Comparison of ENCODE assay signal across 22 cellular contexts in the genomic region with DNA sequence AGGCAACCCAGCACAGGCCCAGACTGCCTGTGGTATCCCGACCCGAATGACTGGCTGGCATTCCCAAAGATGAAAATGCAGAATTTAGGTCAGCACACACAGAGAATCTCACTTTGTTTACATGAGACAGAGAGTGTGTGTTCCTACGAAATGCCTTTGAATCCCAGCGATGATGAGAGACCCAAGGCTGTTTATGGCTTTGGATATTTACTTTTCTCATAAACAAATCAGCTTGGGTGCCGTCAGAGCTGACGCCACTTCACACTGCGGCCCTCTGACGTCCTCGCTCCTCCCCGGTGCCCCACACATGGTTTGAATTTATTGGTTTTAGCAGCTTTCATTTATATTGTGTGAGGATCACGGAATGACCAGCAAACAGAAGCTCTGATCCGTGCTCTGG. TPM values are rescaled to one million over a fixed set of nuclear protein-coding genes. Genes with fewer than 3 reads are reported as not detected.
"Had no signal": no experiment of that assay in that cellular context is flagged by ENCODE, and none has a peak within 500 bp of the region (broad histone marks: within the 10 kb centered on the region; RNA-seq: fewer than 3 reads in every experiment).

No MANE protein-coding gene starts in this region.

- ATAC-seq: body of pancreas; gastroesophageal sphincter; heart left ventricle; natural killer cell; pancreas; stimulated activated memory B cell treated with anti-CD40 and anti-IgM and Interleukin-4, amounts not matched to agents 10 μg/mL and 1 μg/mL and 100 μg/mL, for 72 hours; upper lobe of right lung had no signal

- H3K27me3 ChIP-seq: body of pancreas, gastroesophageal sphincter, pancreas, testis had no signal

- DNase-seq: activated CD4-positive, alpha-beta T cell treated with anti-CD3 and anti-CD28 coated beads, Interleukin-2, amount 50 U/mL, for 4 hours; body of pancreas; dorsolateral prefrontal cortex; endodermal cell; heart left ventricle; immature natural killer cell; natural killer cell; pancreas; sigmoid colon; spleen; stimulated activated CD4-positive, alpha-beta T cell treated with anti-CD3 and anti-CD28 coated beads, Interleukin-4, amount 100 ng/mL, for 4 hours; SW 1271; T-helper 2 cell; testis; upper lobe of right lung; WERI-Rb-1 had no signal

- H3K27ac Mint-ChIP-seq: activated naive CD8-positive, alpha-beta T cell; activated T-helper 1 cell treated with anti-CD3 and anti-CD28 coated beads, Interleukin-12 subunit alpha, Interleukin-12 subunit beta, Interleukin-2, Interleukin-4 antibody, amounts not matched to agents 30 ng/mL and 10 ng/mL and 1 ng/mL, durations not matched to agents 14 hours and 24 hours and 36 hours; endodermal cell; immature natural killer cell; memory B cell; natural killer cell; stimulated activated memory B cell treated with anti-CD40 and anti-IgM and Interleukin-4, amounts not matched to agents 10 μg/mL and 1 μg/mL and 100 μg/mL, for 72 hours had no signal

- H3K9me3 Mint-ChIP-seq: activated T-helper 1 cell treated with anti-CD3 and anti-CD28 coated beads, Interleukin-12 subunit alpha, Interleukin-12 subunit beta, Interleukin-2, Interleukin-4 antibody, amounts not matched to agents 30 ng/mL and 10 ng/mL and 1 ng/mL, durations not matched to agents 14 hours and 24 hours and 36 hours; endodermal cell; immature natural killer cell; memory B cell; natural killer cell; stimulated activated memory B cell treated with anti-CD40 and anti-IgM and Interleukin-4, amounts not matched to agents 10 μg/mL and 1 μg/mL and 100 μg/mL, for 72 hours had no signal

- H3K27ac ChIP-seq: body of pancreas, dorsolateral prefrontal cortex, epithelial cell of prostate, gastroesophageal sphincter, heart left ventricle, pancreas, spleen, testis, upper lobe of right lung, WERI-Rb-1 had no signal

- H3K36me3 Mint-ChIP-seq: activated naive CD8-positive, alpha-beta T cell; immature natural killer cell; memory B cell; natural killer cell; stimulated activated memory B cell treated with anti-CD40 and anti-IgM and Interleukin-4, amounts not matched to agents 10 μg/mL and 1 μg/mL and 100 μg/mL, for 72 hours had no signal

- H3K9me3 ChIP-seq: body of pancreas, gastroesophageal sphincter, heart left ventricle, pancreas, sigmoid colon, spleen, testis, upper lobe of right lung had no signal

- H3K4me1 Mint-ChIP-seq: immature natural killer cell; memory B cell; natural killer cell; stimulated activated memory B cell treated with anti-CD40 and anti-IgM and Interleukin-4, amounts not matched to agents 10 μg/mL and 1 μg/mL and 100 μg/mL, for 72 hours had no signal

- H3K4me3 ChIP-seq: body of pancreas, dorsolateral prefrontal cortex, gastroesophageal sphincter, heart left ventricle, pancreas, sigmoid colon, spleen, testis, upper lobe of right lung had no signal

- H3K36me3 ChIP-seq: gastroesophageal sphincter, heart left ventricle, pancreas, sigmoid colon, spleen, upper lobe of right lung, WERI-Rb-1 had no signal

- H3K4me1 ChIP-seq: body of pancreas, heart left ventricle, pancreas, sigmoid colon, spleen, upper lobe of right lung had no signal

- H3K4me3 Mint-ChIP-seq: activated naive CD8-positive, alpha-beta T cell; activated T-helper 1 cell treated with anti-CD3 and anti-CD28 coated beads, Interleukin-12 subunit alpha, Interleukin-12 subunit beta, Interleukin-2, Interleukin-4 antibody, amounts not matched to agents 30 ng/mL and 10 ng/mL and 1 ng/mL, durations not matched to agents 14 hours and 24 hours and 36 hours; endodermal cell; immature natural killer cell; memory B cell; natural killer cell; stimulated activated memory B cell treated with anti-CD40 and anti-IgM and Interleukin-4, amounts not matched to agents 10 μg/mL and 1 μg/mL and 100 μg/mL, for 72 hours had no signal

RNA-seq across cellular contexts. Expression of a gene that starts 18.7 kb away (rescaled TPM):
- total RNA-seq: activated T-helper 1 cell treated with anti-CD3 and anti-CD28 coated beads, Interleukin-12 subunit alpha, Interleukin-12 subunit beta, Interleukin-2, Interleukin-4 antibody, amounts not matched to agents 30 ng/mL and 10 ng/mL and 1 ng/mL, durations not matched to agents 14 hours and 24 hours and 36 hours; natural killer cell had no signal
- polyA plus RNA-seq: immature natural killer cell had no signal
